Comparison of ENCODE assay signal across 9 cellular contexts in the genomic region with DNA sequence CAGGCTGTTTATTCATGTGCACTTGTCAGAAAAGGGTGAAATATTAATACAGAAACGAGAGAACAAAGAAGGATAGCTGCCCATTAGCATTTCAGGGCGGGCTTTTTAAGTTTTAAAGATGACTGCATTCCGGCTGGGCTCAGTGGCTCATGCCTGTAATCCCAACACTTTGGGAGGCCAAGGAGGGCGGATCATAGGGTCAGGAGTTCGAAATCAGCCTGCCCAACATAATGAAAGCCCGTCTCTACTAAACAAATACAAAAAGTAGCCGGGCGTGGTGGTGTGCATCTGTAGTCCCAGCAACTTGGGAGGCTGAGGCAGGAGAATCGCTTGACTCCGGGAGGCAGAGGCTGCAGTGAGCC.
DNase-seq lines count a peak whose midpoint lies in the region; ATAC-seq and TF ChIP-seq lines count a peak whose summit lies in the region.
"Had no signal": no experiment of that assay in that cellular context is flagged by ENCODE, and none has a peak within 500 bp of the region (broad histone marks: within the 10 kb centered on the region; RNA-seq: fewer than 3 reads in every experiment).

No MANE protein-coding gene starts in this region.

- DNase-seq in SHP77 (lab: John Stamatoyannopoulos, UW) (peak; percentile 39 to 62), SHP77 treated with DMSO at 0.1 percent for 48 hours (lab: John Stamatoyannopoulos, UW) (no peak), SK-N-SH (no peak), right cardiac atrium (peak in 1 of 3 donors; percentile 46), suprapubic skin (ENCODE audit: low spot score in 2 of 2) (no peak), T-helper 17 cell (no peak)
- DNase-seq: DMS79 treated with DMSO at 0.1 percent for 48 hours had no signal

- H3F3A ChIP-seq in SK-N-SH (replicated peaks; ENCODE audit: insufficient read depth) = peaks cover 46% of the 10 kb centered on the region

- CTCF ChIA-PET in SK-N-SH (lab: Yijun Ruan, JAX) = interaction anchor here (1.2 to 2.0 kb wide), 4 partner anchors 8 to 33 kb away, joined by 3 to 12 read pairs (median 6); a partner anchor contains a TSS

- WGBS in SK-N-SH (ENCODE audit: low lambda C conversion rate) = 7% methylated on average over 10 of the region's 10 CpGs
- 17% methylated on average over 10 of the region's 10 CpGs for WGBS in right cardiac atrium
- 20% methylated on average over 10 of the region's 10 CpGs for WGBS in suprapubic skin

- TF ChIP-seq EP300 in SK-N-SH (IDR thresholded peaks at IDR 0.05; ENCODE audit: borderline replicate concordance in 1 of 2, low read depth in 1 of 2, low read length in 1 of 2) (no peak), suprapubic skin (IDR thresholded peaks at IDR 0.05) (no peak)

- H3K4me3 ChIP-seq in SK-N-SH (ENCODE audit: low read depth in 2 of 2, low read length in 1 of 2) = peak overlapping the region; percentile 69
- peak overlapping the region; percentile 63 for H3K4me3 ChIP-seq in right cardiac atrium (ENCODE audit: low read length)
- H3K4me3 ChIP-seq in suprapubic skin = peak overlapping the region; percentile 65

- no peaks in the 10 kb centered on the region for H3K9me3 Mint-ChIP-seq in activated T-helper 17 cell treated with anti-CD3 and anti-CD28 coated beads, Interleukin-2, amount 50 U/mL, for 72 hours

- TF ChIP-seq CTCF in SK-N-SH (IDR thresholded peaks at IDR 0.05) (no peak), suprapubic skin (IDR thresholded peaks at IDR 0.05) (no peak)

- H3K27me3 Mint-ChIP-seq in T-helper 17 cell = no peaks in the 10 kb centered on the region
- H3K27me3 Mint-ChIP-seq in activated T-helper 17 cell treated with anti-CD3 and anti-CD28 coated beads, Interleukin-2, amount 50 U/mL, for 72 hours = no peaks in the 10 kb centered on the region

- H3K4me1 ChIP-seq in SK-N-SH (ENCODE audit: control insufficient read depth in 1 of 2, insufficient read depth in 2 of 2, low read depth in 1 of 2, low read length in 1 of 2) (peaks cover 0 to 7% of the 10 kb centered on the region in 2 experiments; a peak in 2 of 4 replicates), right cardiac atrium (ENCODE audit: control insufficient read depth, insufficient read depth, low read length) (peaks cover 2% of the 10 kb centered on the region), suprapubic skin (peaks cover 25% of the 10 kb centered on the region)

- intact Hi-C loops in right cardiac atrium (cut with DNase I) = loop anchor here in 1 of 4 donors (10.0 kb wide), 1 partner anchor 57 kb away; a partner anchor contains a TSS

- no peaks in the 10 kb centered on the region for H3K36me3 ChIP-seq in SK-N-SH (replicated peaks in 1 of 2; ENCODE audit: control insufficient read depth in 1 of 2, insufficient read depth in 2 of 2, low read length in 1 of 2)
- H3K36me3 ChIP-seq in suprapubic skin = no peaks in the 10 kb centered on the region

- no peaks in the 10 kb centered on the region for H3K9me2 ChIP-seq in SK-N-SH

- no peak overlapping the region for H2AFZ ChIP-seq in SK-N-SH (ENCODE audit: low read depth)

- H3K36me3 Mint-ChIP-seq in T-helper 17 cell (ENCODE audit: low read depth) = no peaks in the 10 kb centered on the region
- H3K36me3 Mint-ChIP-seq in activated T-helper 17 cell treated with anti-CD3 and anti-CD28 coated beads, Interleukin-2, amount 50 U/mL, for 72 hours (ENCODE audit: low read depth) = no peaks in the 10 kb centered on the region

- H3K27ac ChIP-seq in SK-N-SH (ENCODE audit: low read depth in 2 of 2, low read length in 1 of 2) (peak overlapping the region; percentile 92 to 98), right cardiac atrium (ENCODE audit: low read length) (peak overlapping the region; percentile 44), suprapubic skin (peak overlapping the region; percentile 96)

- H4K20me1 ChIP-seq in SK-N-SH (ENCODE audit: insufficient read depth) = no peaks in the 10 kb centered on the region; the same call in 1 of the 2 replicates

- POLR2A ChIA-PET in SK-N-SH (lab: Yijun Ruan, JAX) = interaction anchor here (0.6 to 5.0 kb wide), 17 partner anchors 8 to 1607 kb away, joined by 3 to 211 read pairs (median 43); a partner anchor contains a TSS

- TF ChIP-seq POLR2A in suprapubic skin (IDR thresholded peaks at IDR 0.05) = no peak

- TF ChIP-seq RAD21 in SK-N-SH (IDR thresholded peaks at IDR 0.05; ENCODE audit: low read length) = no peak

- no peak overlapping the region for H3K4me3 Mint-ChIP-seq in T-helper 17 cell
- H3K4me3 Mint-ChIP-seq in activated T-helper 17 cell treated with anti-CD3 and anti-CD28 coated beads, Interleukin-2, amount 50 U/mL, for 72 hours = no peak overlapping the region

- peak overlapping the region; percentile 90 for H3K4me2 ChIP-seq in SK-N-SH

- peak overlapping the region; percentile 91 for H3K9ac ChIP-seq in SK-N-SH

- H3K27me3 ChIP-seq in SK-N-SH (ENCODE audit: insufficient read depth) = no peaks in the 10 kb centered on the region
- H3K27me3 ChIP-seq in right cardiac atrium (ENCODE audit: control insufficient read depth, insufficient read depth) = no peaks in the 10 kb centered on the region
- peaks cover 17% of the 10 kb centered on the region for H3K27me3 ChIP-seq in suprapubic skin

- H3K9me3 ChIP-seq in SK-N-SH (no peaks in the 10 kb centered on the region), right cardiac atrium (ENCODE audit: control insufficient read depth, low read length) (no peaks in the 10 kb centered on the region), suprapubic skin (no peaks in the 10 kb centered on the region), T-helper 17 cell (ENCODE audit: control insufficient read depth, low read length, poor library complexity, severe bottlenecking) (no peaks in the 10 kb centered on the region)

- ATAC-seq in right cardiac atrium (no peak), T-helper 17 cell (no peak), GM21390 (IDR thresholded peaks at IDR 0.05; ENCODE audit: unreplicated experiment) (no peak)
- no peak for ATAC-seq in activated T-helper 17 cell treated with anti-CD3 and anti-CD28 coated beads, Interleukin-2, amount 50 U/mL, for 72 hours (replicated peaks)

- H3K4me1 Mint-ChIP-seq in T-helper 17 cell = peaks cover 2% of the 10 kb centered on the region
- peaks cover under 1% of the 10 kb centered on the region for H3K4me1 Mint-ChIP-seq in activated T-helper 17 cell treated with anti-CD3 and anti-CD28 coated beads, Interleukin-2, amount 50 U/mL, for 72 hours

- H3K27ac Mint-ChIP-seq in T-helper 17 cell = no peak overlapping the region
- no peak overlapping the region for H3K27ac Mint-ChIP-seq in activated T-helper 17 cell treated with anti-CD3 and anti-CD28 coated beads, Interleukin-2, amount 50 U/mL, for 72 hours

- H3K79me2 ChIP-seq in SK-N-SH (ENCODE audit: insufficient read depth) = no peaks in the 10 kb centered on the region

TF ChIP-seq in SK-N-SH, 30 proteins besides CTCF, POLR2A, EP300 and RAD21:
- TF ChIP-seq FOXM1 (IDR thresholded peaks at IDR 0.05; ENCODE audit: low read depth) = no peak
- TF ChIP-seq ELF1 (IDR thresholded peaks at IDR 0.05) = no peak
- TF ChIP-seq, protein P1, sequence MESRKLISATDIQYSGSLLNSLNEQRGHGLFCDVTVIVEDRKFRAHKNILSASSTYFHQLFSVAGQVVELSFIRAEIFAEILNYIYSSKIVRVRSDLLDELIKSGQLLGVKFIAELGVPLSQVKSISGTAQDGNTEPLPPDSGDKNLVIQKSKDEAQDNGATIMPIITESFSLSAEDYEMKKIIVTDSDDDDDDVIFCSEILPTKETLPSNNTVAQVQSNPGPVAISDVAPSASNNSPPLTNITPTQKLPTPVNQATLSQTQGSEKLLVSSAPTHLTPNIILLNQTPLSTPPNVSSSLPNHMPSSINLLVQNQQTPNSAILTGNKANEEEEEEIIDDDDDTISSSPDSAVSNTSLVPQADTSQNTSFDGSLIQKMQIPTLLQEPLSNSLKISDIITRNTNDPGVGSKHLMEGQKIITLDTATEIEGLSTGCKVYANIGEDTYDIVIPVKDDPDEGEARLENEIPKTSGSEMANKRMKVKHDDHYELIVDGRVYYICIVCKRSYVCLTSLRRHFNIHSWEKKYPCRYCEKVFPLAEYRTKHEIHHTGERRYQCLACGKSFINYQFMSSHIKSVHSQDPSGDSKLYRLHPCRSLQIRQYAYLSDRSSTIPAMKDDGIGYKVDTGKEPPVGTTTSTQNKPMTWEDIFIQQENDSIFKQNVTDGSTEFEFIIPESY (IDR thresholded peaks at IDR 0.05; ENCODE audit: borderline replicate concordance, low read depth) = peak; percentile 43; the same call in 1 of the 2 replicates
- no peak for TF ChIP-seq TAF1 (IDR thresholded peaks at IDR 0.05; ENCODE audit: borderline replicate concordance, low read depth, low read length)
- peak; percentile 69; the same call in 1 of the 2 replicates for TF ChIP-seq MXI1 (IDR thresholded peaks at IDR 0.05; ENCODE audit: low read depth, low read length)

Comparison
In these comparisons a context has a peak if more than half of its experiments do, and no peak if none do; other contexts are left out.
1. DNase-seq: peak in SHP77 (2 of 2); none in SHP77 treated with DMSO at 0.1 percent for 48 hours (single experiment), SK-N-SH (single experiment), suprapubic skin (0 of 2) and T-helper 17 cell (0 of 3).
2. H3K27ac ChIP-seq: peak in every context shown above with its lines; median percentile 96 in suprapubic skin; 95 in SK-N-SH; 44 in right cardiac atrium.
3. Peak in every context shown above with its lines, with median percentiles within 50 percentile points of each other: H3K4me3 ChIP-seq.